In the genomic region with DNA sequence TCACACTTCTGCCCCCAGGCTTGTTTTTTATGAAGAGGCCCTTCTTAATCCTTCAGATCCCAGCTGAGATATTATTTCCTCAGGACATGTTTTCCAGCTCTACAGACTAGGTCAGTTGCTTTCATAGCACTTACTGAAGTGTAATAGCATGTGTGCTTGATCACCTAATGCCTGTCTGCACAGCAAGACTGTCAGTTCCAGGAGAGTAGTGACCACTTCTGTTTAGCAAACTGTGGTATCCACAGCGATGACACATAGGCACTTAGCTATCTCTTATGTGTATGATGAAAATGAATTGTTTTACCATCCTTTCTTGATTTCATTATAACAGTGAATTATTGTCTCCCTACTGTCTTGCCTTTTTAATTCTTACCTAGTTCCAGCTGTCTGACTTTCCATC, we compare ENCODE assay signal across 35 cellular contexts. TPM values are rescaled to one million over a fixed set of nuclear protein-coding genes. Genes with fewer than 3 reads are reported as not detected.
DNase-seq lines count a peak whose midpoint lies in the region; ATAC-seq, FAIRE-seq and TF ChIP-seq lines count a peak whose summit lies in the region.
"Had no signal": no experiment of that assay in that cellular context is flagged by ENCODE, and none has a peak within 500 bp of the region (broad histone marks: within the 10 kb centered on the region; RNA-seq: fewer than 3 reads in every experiment).

No MANE protein-coding gene starts in this region.

- ATAC-seq in IMR-90 (ENCODE audit: low read depth): no peak
- ATAC-seq in HG02884 (IDR thresholded peaks at IDR 0.05; ENCODE audit: unreplicated experiment): no peak
- ATAC-seq: activated CD4-positive, CD25-positive, alpha-beta regulatory T cell treated with anti-CD3 and anti-CD28 coated beads, Interleukin-2, amount 50 U/mL, for 24 hours; left lung; stimulated activated naive CD8-positive, alpha-beta T cell treated with anti-CD3 and anti-CD28 coated beads, Interleukin-15, Interleukin-2, amounts not matched to agents 100 U/mL and 50 U/mL, for 24 hours had no signal

- no TSS peak for BruUV-seq in IMR-90 (replicated peaks; lab: Mats Ljungman, UMichigan)

- CTCF ChIA-PET in IMR-90 (lab: Yijun Ruan, JAX): no interaction called here

- no peak overlapping the region for H3K9ac ChIP-seq in IMR-90 (ENCODE audit: low read depth, low read length)
- H3K9ac ChIP-seq in astrocyte (ENCODE audit: low read length): no peak overlapping the region

- peaks cover 3% of the 10 kb centered on the region for H3K4me1 Mint-ChIP-seq in astrocyte (ENCODE audit: low read depth, unreplicated experiment)

- H3K9me1 ChIP-seq in IMR-90 (ENCODE audit: insufficient read depth, low read length): 0 out of 2 replicates have a peak, but pooled peaks cover 4% of the 10 kb centered on the region

- H3K4me3 ChIP-seq in AG10803 (ENCODE audit: low read length): no peak overlapping the region
- no peak overlapping the region for H3K4me3 ChIP-seq in IMR-90 (ENCODE audit: insufficient read depth, low read depth, low read length)
- no peak overlapping the region for H3K4me3 ChIP-seq in astrocyte (ENCODE audit: insufficient read depth, low read depth, low read length)
- H3K4me3 ChIP-seq: breast epithelium, left lung, PC-9, SJCRH30, thoracic aorta had no signal

- no peak overlapping the region for H3K14ac ChIP-seq in IMR-90 (replicated peaks; ENCODE audit: low read depth, low read length)

- H4K91ac ChIP-seq in IMR-90 (ENCODE audit: insufficient read depth, low read depth, low read length): no peak overlapping the region

- FAIRE-seq in astrocyte (lab: Jason Lieb, UNC): no peak
- FAIRE-seq in urothelium cell line (lab: Jason Lieb, UNC): no peak
- FAIRE-seq: A204.1, GM18507 had no signal

- H3K27ac ChIP-seq in IMR-90 (ENCODE audit: insufficient read depth, low read length) (no peak overlapping the region), astrocyte (ENCODE audit: low read depth, low read length) (no peak overlapping the region)
- H3K27ac ChIP-seq: breast epithelium, epithelial cell of prostate, left lung, PC-9, SJCRH30, thoracic aorta had no signal

- DNase-seq in AG10803 (ENCODE audit: low read depth): peak; percentile 61
- DNase-seq in IMR-90: peak; percentile 57
- DNase-seq in astrocyte (ENCODE audit: low read depth): no peak
- peak; percentile 31 for DNase-seq in iris pigment epithelial cell (ENCODE audit: low read depth)
- DNase-seq in SHP77 (lab: John Stamatoyannopoulos, UW): no peak
- DNase-seq in stimulated activated CD4-positive, alpha-beta T cell treated with anti-CD3 and anti-CD28 coated beads, Interleukin-12 subunit alpha, Interleukin-12 subunit beta, amount 100 ng/mL, for 4 hours: no peak
- DNase-seq in urothelium cell line (ENCODE audit: low spot score): no peak
- DNase-seq: activated CD4-positive, alpha-beta memory T cell treated with anti-CD3 and anti-CD28 coated beads for 36 hours; activated CD8-positive, alpha-beta memory T cell treated with anti-CD3 and anti-CD28 coated beads, Interleukin-2, amount 50 U/mL, for 4 hours; activated naive CD4-positive, alpha-beta T cell treated with anti-CD3 and anti-CD28 coated beads for 36 hours; AML-193; amniotic stem cell; DMS79 treated with DMSO at 0.1 percent for 48 hours; effector CD4-positive, alpha-beta T cell; HCEC 1CT; left lung; naive B cell; NCI-H510A treated with DMSO at 0.1 percent for 48 hours; NK-92 treated with Interleukin-12 subunit alpha and Interleukin-12 subunit beta, amount 100 ng/mL, for 24 hours; nucleus accumbens; PC-9; SJCRH30; stimulated activated naive CD8-positive, alpha-beta T cell treated with anti-CD3 and anti-CD28 coated beads, Interleukin-15, Interleukin-2, amounts not matched to agents 100 U/mL and 50 U/mL, for 24 hours; T-helper 1 cell had no signal

- POLR2A ChIA-PET in IMR-90 (lab: Charles Lee; ENCODE audit: unreplicated experiment): no interaction called here

- dilution Hi-C loops in IMR-90 (cut with HindIII; ENCODE audit: low sequenced_read_pairs, unreplicated experiment): no loop called here

- no peaks in the 10 kb centered on the region for H3K36me3 Mint-ChIP-seq in astrocyte (ENCODE audit: low read depth, unreplicated experiment)
- H3K36me3 Mint-ChIP-seq: activated CD4-positive, alpha-beta memory T cell treated with anti-CD3 and anti-CD28 coated beads for 36 hours; naive B cell had no signal

- H3K18ac ChIP-seq in IMR-90 (ENCODE audit: low read depth, low read length): no peak overlapping the region

- WGBS in IMR-90 (ENCODE audit: extremely low coverage in 2 of 2, insufficient read length in 1 of 2), 2 experiments: no CpG with 5 or more reads among the region's 1 CpG

- H2BK120ac ChIP-seq in IMR-90 (ENCODE audit: low read depth, low read length): no peak overlapping the region

- intact Hi-C loops in IMR-90 (cut with micrococcal nuclease): no loop called here

- no peak for TF ChIP-seq CTCF in AG10803 (conservative IDR thresholded peaks at IDR 0.05; ENCODE audit: low read length)
- no peak for TF ChIP-seq CTCF in IMR-90 (conservative IDR thresholded peaks at IDR 0.05; ENCODE audit: low read depth, low read length)
- TF ChIP-seq CTCF in astrocyte (IDR thresholded peaks at IDR 0.05; ENCODE audit: insufficient read depth, low read depth, low read length): no peak

- TF ChIP-seq RAD21 in IMR-90 (IDR thresholded peaks at IDR 0.05; ENCODE audit: low read length): no peak

- H4K8ac ChIP-seq in IMR-90 (ENCODE audit: low read depth in 2 of 2, low read length in 2 of 2): no peak overlapping the region

- peaks cover 0 to 5% of the 10 kb centered on the region in 2 experiments; a peak in 1 of 4 replicates for H3K79me1 ChIP-seq in IMR-90 (ENCODE audit: low read depth in 1 of 2, low read length in 2 of 2)

- H3K27me3 Mint-ChIP-seq in astrocyte (ENCODE audit: low read depth, unreplicated experiment): peaks cover 6% of the 10 kb centered on the region

- no peaks in the 10 kb centered on the region for H4K20me1 ChIP-seq in IMR-90 (ENCODE audit: insufficient read depth, low read length)
- peaks cover 1% of the 10 kb centered on the region for H4K20me1 ChIP-seq in astrocyte (ENCODE audit: insufficient read depth, low read length)

- H2BK20ac ChIP-seq in IMR-90 (ENCODE audit: low read depth, low read length): no peak overlapping the region

- no peak for TF ChIP-seq POLR2A in IMR-90 (IDR thresholded peaks at IDR 0.05; ENCODE audit: low read depth, low read length)

- H3K23ac ChIP-seq in IMR-90 (ENCODE audit: low read depth, low read length): no peak overlapping the region

- H4K5ac ChIP-seq in IMR-90 (ENCODE audit: low read depth, low read length): no peak overlapping the region

- H3K56ac ChIP-seq in IMR-90 (ENCODE audit: extremely low read depth, insufficient read depth, low read length): no peak overlapping the region

- H3K9me3 ChIP-seq in IMR-90 (ENCODE audit: control insufficient read depth, insufficient read depth, low read length) (no peaks in the 10 kb centered on the region), astrocyte (ENCODE audit: insufficient read depth, low read depth, low read length) (no peaks in the 10 kb centered on the region)
- H3K9me3 ChIP-seq: breast epithelium, left lung, SJCRH30, thoracic aorta had no signal

- no peak overlapping the region for H2AK5ac ChIP-seq in IMR-90 (ENCODE audit: low read depth, low read length)

- no peak overlapping the region for H2BK15ac ChIP-seq in IMR-90 (ENCODE audit: low read depth, low read length)

- H3K4me1 ChIP-seq in IMR-90 (ENCODE audit: control insufficient read depth, insufficient read depth, low read length) (0 out of 2 replicates have a peak, but pooled peaks cover 2% of the 10 kb centered on the region), astrocyte (ENCODE audit: insufficient read depth, low read length) (peaks cover 8% of the 10 kb centered on the region)
- H3K4me1 ChIP-seq: breast epithelium, left lung, SJCRH30 had no signal

- H3K27ac Mint-ChIP-seq in astrocyte (ENCODE audit: unreplicated experiment): peak overlapping the region; percentile 5
- H3K27ac Mint-ChIP-seq: activated CD4-positive, alpha-beta memory T cell treated with anti-CD3 and anti-CD28 coated beads for 36 hours; activated naive CD4-positive, alpha-beta T cell treated with anti-CD3 and anti-CD28 coated beads for 36 hours; activated T-helper 1 cell treated with anti-CD3 and anti-CD28 coated beads, Interleukin-12 subunit alpha, Interleukin-12 subunit beta, Interleukin-2, Interleukin-4 antibody, amounts not matched to agents 30 ng/mL and 10 ng/mL and 1 ng/mL, durations not matched to agents 14 hours and 24 hours and 36 hours; naive B cell had no signal

- peaks cover 2% of the 10 kb centered on the region for H3K9me3 Mint-ChIP-seq in astrocyte (ENCODE audit: unreplicated experiment)
- H3K9me3 Mint-ChIP-seq: activated CD4-positive, alpha-beta memory T cell treated with anti-CD3 and anti-CD28 coated beads for 36 hours; activated naive CD4-positive, alpha-beta T cell treated with anti-CD3 and anti-CD28 coated beads for 36 hours; activated T-helper 1 cell treated with anti-CD3 and anti-CD28 coated beads, Interleukin-12 subunit alpha, Interleukin-12 subunit beta, Interleukin-2, Interleukin-4 antibody, amounts not matched to agents 30 ng/mL and 10 ng/mL and 1 ng/mL, durations not matched to agents 14 hours and 24 hours and 36 hours; naive B cell had no signal

- H3K4ac ChIP-seq in IMR-90 (ENCODE audit: low read depth, low read length): no peak overlapping the region

- H2BK5ac ChIP-seq in IMR-90 (ENCODE audit: low read depth, low read length, poor library complexity, severe bottlenecking): no peak overlapping the region

- in situ Hi-C loops in IMR-90 (cut with MboI; ENCODE audit: low sequenced_read_pairs): no loop called here

- H3K27me3 ChIP-seq in IMR-90 (ENCODE audit: control insufficient read depth, insufficient read depth, low read length): peaks cover 24% of the 10 kb centered on the region
- peaks cover 6% of the 10 kb centered on the region for H3K27me3 ChIP-seq in astrocyte (ENCODE audit: insufficient read depth, low read length)
- H3K27me3 ChIP-seq: breast epithelium had no signal

- no peak overlapping the region for H2AK9ac ChIP-seq in IMR-90 (replicated peaks; ENCODE audit: low read depth, low read length, poor library complexity)

- peaks cover 6% of the 10 kb centered on the region for H3K79me2 ChIP-seq in astrocyte (ENCODE audit: insufficient read depth, low read length)

- no peak overlapping the region for H2AFZ ChIP-seq in IMR-90 (replicated peaks; ENCODE audit: low read length, poor library complexity)
- no peak overlapping the region for H2AFZ ChIP-seq in astrocyte (ENCODE audit: low read depth, low read length)
- H2AFZ ChIP-seq: PC-9 had no signal

- H3K4me2 ChIP-seq in IMR-90 (ENCODE audit: low read depth, low read length) (no peak overlapping the region), astrocyte (ENCODE audit: low read length) (no peak overlapping the region)
- H3K4me2 ChIP-seq: PC-9 had no signal

- H3K4me3 Mint-ChIP-seq in astrocyte (ENCODE audit: unreplicated experiment): no peak overlapping the region
- H3K4me3 Mint-ChIP-seq: activated CD4-positive, alpha-beta memory T cell treated with anti-CD3 and anti-CD28 coated beads for 36 hours; activated naive CD4-positive, alpha-beta T cell treated with anti-CD3 and anti-CD28 coated beads for 36 hours; activated T-helper 1 cell treated with anti-CD3 and anti-CD28 coated beads, Interleukin-12 subunit alpha, Interleukin-12 subunit beta, Interleukin-2, Interleukin-4 antibody, amounts not matched to agents 30 ng/mL and 10 ng/mL and 1 ng/mL, durations not matched to agents 14 hours and 24 hours and 36 hours had no signal

- H3K36me3 ChIP-seq in IMR-90 (ENCODE audit: control insufficient read depth, insufficient read depth, low read length): no peaks in the 10 kb centered on the region
- no peaks in the 10 kb centered on the region for H3K36me3 ChIP-seq in astrocyte (ENCODE audit: insufficient read depth, low read length)
- H3K36me3 ChIP-seq: breast epithelium, left lung, SJCRH30, thoracic aorta had no signal

RNA-seq across cellular contexts. Expression of a gene that starts 4.2 kb away (rescaled TPM):
- total RNA-seq in IMR-90 (2012; rRNA removed) (not detected in 2 replicates), astrocyte (1.0 and 1.2 TPM in 2 replicates)
- 0.75 and 0.79 TPM in 2 replicates for polyA plus RNA-seq in IMR-90 (2012; rRNA removed)
- polyA plus RNA-seq in IMR-90 (2012; cell fraction: cytosol; rRNA removed): 1.5 TPM in 1 of 2 replicates, not detected in the other
- polyA plus RNA-seq in IMR-90 (2012; cell fraction: nucleus; rRNA removed; ENCODE audit: low replicate concordance): not detected in 2 replicates
- total RNA-seq: activated CD4-positive, alpha-beta memory T cell treated with anti-CD3 and anti-CD28 coated beads for 36 hours; activated T-helper 1 cell treated with anti-CD3 and anti-CD28 coated beads, Interleukin-12 subunit alpha, Interleukin-12 subunit beta, Interleukin-2, Interleukin-4 antibody, amounts not matched to agents 30 ng/mL and 10 ng/mL and 1 ng/mL, durations not matched to agents 14 hours and 24 hours and 36 hours; left lung; pulmonary artery endothelial cell; thoracic aorta had no signal

RNA-seq across cellular contexts. Expression of a gene that starts 4.5 kb away (rescaled TPM):
- total RNA-seq in IMR-90 (2012; rRNA removed): 595 and 637 TPM in 2 replicates
- 293 and 313 TPM in 2 replicates for polyA plus RNA-seq in IMR-90 (2012; rRNA removed)
- 159 and 216 TPM in 2 replicates for polyA plus RNA-seq in IMR-90 (2012; cell fraction: cytosol; rRNA removed)
- 89.8 and 167 TPM in 2 replicates for polyA plus RNA-seq in IMR-90 (2012; cell fraction: nucleus; rRNA removed; ENCODE audit: low replicate concordance)
- 343 and 360 TPM in 2 replicates for total RNA-seq in astrocyte

RNA-seq across cellular contexts. Expression of a gene that starts 26.5 kb away (rescaled TPM):
- total RNA-seq in IMR-90 (2012; rRNA removed) (not detected in 2 replicates), astrocyte (not detected in 2 replicates)
- polyA plus RNA-seq in IMR-90 (2012; rRNA removed): not detected in 2 replicates
- polyA plus RNA-seq in IMR-90 (2012; cell fraction: cytosol; rRNA removed): not detected in 2 replicates
- not detected in 2 replicates for polyA plus RNA-seq in IMR-90 (2012; cell fraction: nucleus; rRNA removed; ENCODE audit: low replicate concordance)
- total RNA-seq: activated CD4-positive, alpha-beta memory T cell treated with anti-CD3 and anti-CD28 coated beads for 36 hours; activated naive CD4-positive, alpha-beta T cell treated with anti-CD3 and anti-CD28 coated beads for 36 hours; activated T-helper 1 cell treated with anti-CD3 and anti-CD28 coated beads, Interleukin-12 subunit alpha, Interleukin-12 subunit beta, Interleukin-2, Interleukin-4 antibody, amounts not matched to agents 30 ng/mL and 10 ng/mL and 1 ng/mL, durations not matched to agents 14 hours and 24 hours and 36 hours; breast epithelium; left lung; mesenteric fat pad; pulmonary artery endothelial cell; SJCRH30; skeletal muscle tissue; thoracic aorta had no signal

RNA-seq across cellular contexts. Expression of a gene that starts 43.4 kb away (rescaled TPM):
- total RNA-seq in IMR-90 (2012; rRNA removed) (0.28 TPM in 1 of 2 replicates, not detected in the other), astrocyte (0.34 TPM in 1 of 2 replicates, not detected in the other)
- not detected in 2 replicates for polyA plus RNA-seq in IMR-90 (2012; rRNA removed)
- not detected in 2 replicates for polyA plus RNA-seq in IMR-90 (2012; cell fraction: cytosol; rRNA removed)
- 0.21 TPM in 2 replicates for polyA plus RNA-seq in IMR-90 (2012; cell fraction: nucleus; rRNA removed; ENCODE audit: low replicate concordance)
- total RNA-seq: activated CD4-positive, alpha-beta memory T cell treated with anti-CD3 and anti-CD28 coated beads for 36 hours; activated naive CD4-positive, alpha-beta T cell treated with anti-CD3 and anti-CD28 coated beads for 36 hours; activated T-helper 1 cell treated with anti-CD3 and anti-CD28 coated beads, Interleukin-12 subunit alpha, Interleukin-12 subunit beta, Interleukin-2, Interleukin-4 antibody, amounts not matched to agents 30 ng/mL and 10 ng/mL and 1 ng/mL, durations not matched to agents 14 hours and 24 hours and 36 hours; left lung; mesenteric fat pad; PC-9; SJCRH30; skeletal muscle tissue; thoracic aorta had no signal

RNA-seq across cellular contexts. Expression of a gene that starts 47.1 kb away (rescaled TPM):
- total RNA-seq in IMR-90 (2012; rRNA removed) (18.3 and 32.6 TPM in 2 replicates), astrocyte (43.6 and 52.5 TPM in 2 replicates)
- 43.1 and 45.8 TPM in 2 replicates for polyA plus RNA-seq in IMR-90 (2012; rRNA removed)
- polyA plus RNA-seq in IMR-90 (2012; cell fraction: cytosol; rRNA removed): 26.0 and 46.2 TPM in 2 replicates
- polyA plus RNA-seq in IMR-90 (2012; cell fraction: nucleus; rRNA removed; ENCODE audit: low replicate concordance): 21.8 and 26.8 TPM in 2 replicates

Comparison
In these comparisons a context has a peak if more than half of its experiments do, and no peak if none do; other contexts are left out.
1. DNase-seq: peak in AG10803 (single experiment), IMR-90 (single experiment) and iris pigment epithelial cell (single experiment); none in astrocyte (single experiment), SHP77 (0 of 2), stimulated activated CD4-positive, alpha-beta T cell treated with anti-CD3 and anti-CD28 coated beads, Interleukin-12 subunit alpha, Interleukin-12 subunit beta, amount 100 ng/mL, for 4 hours (single experiment) and urothelium cell line (single experiment).